ENCODE assay signal across 16 cellular contexts in the genomic region with DNA sequence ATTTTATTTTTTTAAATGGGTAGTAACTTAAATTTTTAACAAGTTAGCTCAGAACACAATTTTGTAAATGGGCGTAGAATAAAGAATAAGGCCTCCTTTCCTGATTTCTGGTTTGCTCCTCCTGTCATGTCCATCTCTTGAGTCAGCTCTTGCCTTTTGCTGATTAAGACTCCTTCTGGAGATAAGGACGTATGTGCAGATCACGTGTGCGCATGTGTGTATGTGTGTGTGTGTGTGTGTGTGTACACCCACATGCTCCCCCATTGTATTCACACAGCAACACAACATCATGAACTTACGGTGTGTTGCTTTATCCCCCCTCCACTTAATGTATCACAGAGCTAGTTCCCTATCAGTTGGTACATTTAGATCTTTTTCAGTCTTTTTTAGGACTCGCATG.
"Had no signal": no experiment of that assay in that cellular context is flagged by ENCODE, and none has a peak within 500 bp of the region (broad histone marks: within the 10 kb centered on the region; RNA-seq: fewer than 3 reads in every experiment).

No MANE protein-coding gene starts in this region.

- H3K36me3 ChIP-seq: ascending aorta, gastroesophageal sphincter, heart left ventricle, left lung, prostate gland, stomach had no signal

- H3K27me3 ChIP-seq: ascending aorta, gastroesophageal sphincter, heart left ventricle, left lung, stomach had no signal

- H3K4me3 ChIP-seq: ascending aorta, coronary artery, gastroesophageal sphincter, heart left ventricle, left lung, prostate gland, skin epidermis, stomach had no signal

- FAIRE-seq: endometrium, TTC549 had no signal

- H3K4me1 ChIP-seq: prostate gland had no signal

- H3K27ac ChIP-seq: ascending aorta, coronary artery, gastroesophageal sphincter, heart left ventricle, left lung, prostate gland, skin epidermis, stomach had no signal

- ATAC-seq: activated CD4-positive, alpha-beta T cell treated with anti-CD3 and anti-CD28 coated beads for 36 hours; heart left ventricle had no signal

- H3K9me3 ChIP-seq: prostate gland had no signal

- DNase-seq: activated CD4-positive, alpha-beta T cell treated with anti-CD3 and anti-CD28 coated beads for 36 hours; activated CD4-positive, alpha-beta T cell treated with anti-CD3 and anti-CD28 coated beads, Interleukin-2, amount 50 U/mL, for 48 hours; activated gamma-delta T cell; heart left ventricle; left lung; right cardiac atrium; stimulated activated CD4-positive, alpha-beta T cell treated with anti-CD3 and anti-CD28 coated beads, Interleukin-15, amount 100 ng/mL, for 24 hours; stimulated activated CD4-positive, alpha-beta T cell treated with anti-CD3 and anti-CD28 coated beads, Interleukin-2, amount 100 ng/mL, for 48 hours; stomach had no signal
